In the genomic region with DNA sequence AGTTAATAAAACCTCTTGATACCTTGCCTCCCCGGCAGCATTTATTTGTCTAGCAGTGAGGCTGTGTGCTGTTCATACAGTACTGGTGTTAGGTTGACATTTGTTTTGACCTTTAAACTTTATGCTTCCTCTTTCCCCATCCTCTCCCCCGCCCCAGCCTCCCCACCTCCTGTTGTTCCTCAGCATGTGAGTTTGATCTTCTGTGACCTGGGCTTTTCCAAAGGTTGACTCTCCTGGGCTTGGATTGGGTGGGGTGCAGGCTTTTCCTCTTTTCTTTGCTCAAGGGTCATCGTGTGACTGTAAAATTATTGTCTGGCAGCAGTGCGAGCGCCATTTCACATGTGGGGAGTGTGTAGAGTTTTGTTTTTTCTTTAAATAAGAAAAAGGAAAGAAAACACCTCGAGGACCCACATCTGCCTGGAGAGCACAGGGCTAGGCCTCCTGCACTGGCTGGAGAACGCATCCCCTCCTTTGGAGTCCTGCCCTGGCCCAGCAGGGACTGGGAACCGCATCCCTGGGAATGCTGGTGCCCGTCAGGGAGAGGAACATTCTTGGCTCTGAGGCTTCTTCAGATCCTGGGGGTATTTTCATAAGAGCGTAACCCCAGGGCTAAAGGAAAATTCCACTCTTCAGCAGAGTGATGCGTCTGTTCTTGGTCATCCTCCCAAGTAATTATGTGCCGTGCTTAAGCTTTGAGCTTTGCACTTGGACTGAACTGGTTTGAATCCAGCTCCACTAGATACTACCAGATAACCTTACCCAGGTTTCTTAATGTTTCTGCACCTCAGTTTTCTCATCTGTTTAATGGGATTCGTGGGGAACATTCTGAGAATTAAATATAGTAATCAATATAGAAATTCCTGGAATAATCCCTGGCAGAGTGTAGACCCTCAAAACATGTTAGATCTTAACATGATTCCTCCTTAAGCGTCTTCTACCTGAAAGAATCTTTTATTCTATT, we compare ENCODE assay signal across 10 cellular contexts.
DNase-seq lines count a peak whose midpoint lies in the region; ATAC-seq and TF ChIP-seq lines count a peak whose summit lies in the region.
"Had no signal": no experiment of that assay in that cellular context is flagged by ENCODE, and none has a peak within 500 bp of the region (broad histone marks: within the 10 kb centered on the region; RNA-seq: fewer than 3 reads in every experiment).

No MANE protein-coding gene starts in this region.

- H3K9me3 Mint-ChIP-seq in nephron progenitor cell, result no peaks in the 10 kb centered on the region

- peak overlapping the region; percentile 57 for H3K27ac ChIP-seq in 22Rv1

- peak; percentile 15 for DNase-seq in NCI-H2196 (lab: John Stamatoyannopoulos, UW; ENCODE audit: unreplicated experiment)
- peak; percentile 46 for DNase-seq in fibroblast of gingiva (ENCODE audit: low read depth)
- no peak for DNase-seq in nephron progenitor cell
- DNase-seq in HUDEP-2 (lab: John Stamatoyannopoulos, UW; ENCODE audit: unreplicated experiment in 76 of 76), result no peak
- DNase-seq: activated CD4-positive, alpha-beta T cell treated with anti-CD3 and anti-CD28 coated beads for 36 hours; RPMI8226 had no signal

- peaks cover 23% of the 10 kb centered on the region for H3K36me3 Mint-ChIP-seq in nephron progenitor cell (ENCODE audit: low read depth)

- H3K27ac Mint-ChIP-seq in nephron progenitor cell, result peak overlapping the region; percentile 97
- H3K27ac Mint-ChIP-seq: activated CD4-positive, alpha-beta T cell treated with anti-CD3 and anti-CD28 coated beads for 36 hours had no signal

- TF ChIP-seq CTCF in 22Rv1 (IDR thresholded peaks at IDR 0.05) (no peak), nephron progenitor cell (IDR thresholded peaks at IDR 0.05) (no peak)

- H3K4me3 Mint-ChIP-seq in nephron progenitor cell, result peak overlapping the region; percentile 40
- H3K4me3 Mint-ChIP-seq: activated CD4-positive, alpha-beta T cell treated with anti-CD3 and anti-CD28 coated beads for 36 hours had no signal

- H3K4me1 Mint-ChIP-seq in nephron progenitor cell, result peaks cover 69% of the 10 kb centered on the region

- no peaks in the 10 kb centered on the region for H3K27me3 Mint-ChIP-seq in nephron progenitor cell (ENCODE audit: low read depth, poor library complexity)

- ATAC-seq in GM21723 (IDR thresholded peaks at IDR 0.05; ENCODE audit: unreplicated experiment), result no peak
- ATAC-seq in GM21526 (IDR thresholded peaks at IDR 0.05; ENCODE audit: low FRiP score, unreplicated experiment), result no peak
- ATAC-seq in GM18519 (IDR thresholded peaks at IDR 0.05; ENCODE audit: low FRiP score, unreplicated experiment), result no peak
- ATAC-seq: activated CD4-positive, alpha-beta T cell treated with anti-CD3 and anti-CD28 coated beads for 36 hours had no signal

Comparison
In these comparisons a context has a peak if more than half of its experiments do, and no peak if none do; other contexts are left out.
1. DNase-seq: peak in NCI-H2196 (single experiment) and fibroblast of gingiva (single experiment); none in nephron progenitor cell (single experiment) and HUDEP-2 (0 of 76).